Comparison of ENCODE assay signal across 30 cellular contexts in genomic region chr16:78524066-78524595, GRCh38.
"Had no signal": no experiment of that assay in that cellular context is flagged by ENCODE, and none has a peak within 500 bp of the region (broad histone marks: within the 10 kb centered on the region; RNA-seq: fewer than 3 reads in every experiment).

No MANE protein-coding gene starts in this region.

- H3K27ac Mint-ChIP-seq: activated B cell treated with CpG ODN at 0.5 μM for 24 hours; activated CD8-positive, alpha-beta T cell treated with anti-CD3 and anti-CD28 coated beads for 36 hours; activated naive CD8-positive, alpha-beta T cell; memory B cell; stimulated activated naive B cell treated with anti-CD40 and anti-IgM and Interleukin-4, amounts not matched to agents 10 μg/mL and 1 μg/mL and 100 μg/mL, for 72 hours; T-helper 2 cell treated with Interferon-gamma antibody and Interleukin-4, amounts not matched to agents 5 μg/mL and 100 μg/mL, for 36 hours had no signal

- H2AFZ ChIP-seq: hepatocyte had no signal

- H3K9me3 Mint-ChIP-seq: activated B cell treated with CpG ODN at 0.5 μM for 24 hours; activated CD8-positive, alpha-beta T cell treated with anti-CD3 and anti-CD28 coated beads for 36 hours; memory B cell; nephron; stimulated activated naive B cell treated with anti-CD40 and anti-IgM and Interleukin-4, amounts not matched to agents 10 μg/mL and 1 μg/mL and 100 μg/mL, for 72 hours; T-helper 2 cell treated with Interferon-gamma antibody and Interleukin-4, amounts not matched to agents 5 μg/mL and 100 μg/mL, for 36 hours had no signal

- H3K27ac ChIP-seq: body of pancreas, cardiac muscle cell, colonic mucosa, gastrocnemius medialis, hepatocyte, pancreas, psoas muscle, sigmoid colon, stomach, tibial artery, upper lobe of right lung had no signal

- H3K9me3 ChIP-seq: body of pancreas, colonic mucosa, gastrocnemius medialis, pancreas, psoas muscle, sigmoid colon, stomach, tibial artery, upper lobe of right lung had no signal

- H3K4me2 ChIP-seq: hepatocyte, smooth muscle cell had no signal

- H3K4me3 Mint-ChIP-seq: activated B cell treated with CpG ODN at 0.5 μM for 24 hours; activated CD8-positive, alpha-beta T cell treated with anti-CD3 and anti-CD28 coated beads for 36 hours; activated naive CD8-positive, alpha-beta T cell; memory B cell; nephron; stimulated activated naive B cell treated with anti-CD40 and anti-IgM and Interleukin-4, amounts not matched to agents 10 μg/mL and 1 μg/mL and 100 μg/mL, for 72 hours; T-helper 2 cell treated with Interferon-gamma antibody and Interleukin-4, amounts not matched to agents 5 μg/mL and 100 μg/mL, for 36 hours had no signal

- H3K36me3 ChIP-seq: cardiac muscle cell, colonic mucosa, gastrocnemius medialis, pancreas, sigmoid colon, stomach, tibial artery, upper lobe of right lung had no signal

- H3K36me3 Mint-ChIP-seq: memory B cell; stimulated activated naive B cell treated with anti-CD40 and anti-IgM and Interleukin-4, amounts not matched to agents 10 μg/mL and 1 μg/mL and 100 μg/mL, for 72 hours had no signal

- DNase-seq: activated B cell treated with CpG ODN at 0.5 μM for 24 hours; activated CD4-positive, alpha-beta T cell treated with anti-CD3 and anti-CD28 coated beads, Interleukin-2, amount 50 U/mL, for 1 hour; activated CD8-positive, alpha-beta T cell treated with anti-CD3 and anti-CD28 coated beads for 36 hours; activated naive CD4-positive, alpha-beta T cell; activated T-cell treated with anti-CD3 and anti-CD28 coated beads, Interleukin-2, amount 50 U/mL, for 48 hours; anterior cingulate cortex; body of pancreas; cerebellar nuclear complex; colonic mucosa; effector CD8-positive, alpha-beta T cell; erythroblast; gastrocnemius medialis; pancreas; psoas muscle; sigmoid colon; stimulated activated CD4-positive, alpha-beta T cell treated with anti-CD3 and anti-CD28 coated beads, Interleukin-1b, Interleukin-23, amount 100 ng/mL, for 48 hours; stimulated activated CD4-positive, alpha-beta T cell treated with anti-CD3 and anti-CD28 coated beads, Interleukin-4, amount 100 ng/mL, for 4 hours; stimulated activated CD8-positive, alpha-beta memory T cell treated with anti-CD3 and anti-CD28 coated beads, Interleukin-4, amount 100 ng/mL, for 48 hours; stimulated activated naive B cell treated with anti-CD40 and anti-IgM and Interleukin-4, amounts not matched to agents 10 μg/mL and 1 μg/mL and 100 μg/mL, for 72 hours; stomach; T-helper 1 cell; tibial artery; upper lobe of right lung had no signal

- ATAC-seq: activated CD8-positive, alpha-beta T cell treated with anti-CD3 and anti-CD28 coated beads for 36 hours; body of pancreas; gastrocnemius medialis; psoas muscle; stimulated activated naive B cell treated with anti-CD40 and anti-IgM and Interleukin-4, amounts not matched to agents 10 μg/mL and 1 μg/mL and 100 μg/mL, for 72 hours; upper lobe of right lung had no signal

- H3K79me2 ChIP-seq: hepatocyte had no signal

- H3K4me3 ChIP-seq: body of pancreas, cardiac muscle cell, colonic mucosa, gastrocnemius medialis, hepatocyte, pancreas, psoas muscle, sigmoid colon, smooth muscle cell, stomach, tibial artery, upper lobe of right lung had no signal

- H3K27me3 ChIP-seq: body of pancreas, cardiac muscle cell, colonic mucosa, gastrocnemius medialis, hepatocyte, pancreas, sigmoid colon, stomach, tibial artery, upper lobe of right lung had no signal

- H3K4me1 ChIP-seq: body of pancreas, colonic mucosa, gastrocnemius medialis, pancreas, psoas muscle, sigmoid colon, stomach, tibial artery, upper lobe of right lung had no signal

- H3K27me3 Mint-ChIP-seq: activated B cell treated with CpG ODN at 0.5 μM for 24 hours; activated CD8-positive, alpha-beta T cell treated with anti-CD3 and anti-CD28 coated beads for 36 hours; activated naive CD8-positive, alpha-beta T cell; memory B cell; stimulated activated naive B cell treated with anti-CD40 and anti-IgM and Interleukin-4, amounts not matched to agents 10 μg/mL and 1 μg/mL and 100 μg/mL, for 72 hours had no signal
